1 cellular context compared by ENCODE assay signal in the genomic region with DNA sequence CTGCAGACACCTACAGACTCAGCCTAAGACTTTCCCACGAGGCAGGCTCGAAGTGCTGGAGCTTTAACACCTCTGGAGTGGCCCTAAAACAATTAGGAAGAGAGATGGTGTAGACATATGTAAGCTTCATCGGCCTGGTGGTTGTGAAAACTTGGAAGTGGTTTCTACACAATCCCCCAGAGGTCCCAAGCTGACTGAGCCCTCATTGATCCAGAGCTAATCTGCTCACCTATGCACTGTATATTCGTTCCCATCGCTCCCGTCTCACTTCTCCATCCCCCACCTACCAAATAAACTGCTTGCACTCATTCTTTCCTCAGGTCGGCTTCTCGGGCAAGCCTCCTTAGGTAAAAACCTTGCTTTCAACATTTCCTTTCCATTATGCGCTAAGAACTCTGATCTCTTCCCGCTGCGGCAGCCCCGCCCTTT.
TF ChIP-seq lines count a peak whose summit lies in the region.

No MANE protein-coding gene starts in this region.

TF ChIP-seq in HepG2, 621 proteins besides CTCF, POLR2A, EP300 and RAD21:
- TF ChIP-seq ZNF543 (CRISPR knock-in tag; IDR thresholded peaks at IDR 0.05) (no peak), HOXA7 (CRISPR knock-in tag; IDR thresholded peaks at IDR 0.05) (no peak), SRY (CRISPR knock-in tag; IDR thresholded peaks at IDR 0.05) (no peak), SUZ12 (IDR thresholded peaks at IDR 0.05; ENCODE audit: low read depth, low read length) (no peak), NR2F1 (CRISPR knock-in tag; IDR thresholded peaks at IDR 0.05) (no peak), ZNF766 (CRISPR knock-in tag; IDR thresholded peaks at IDR 0.05; ENCODE audit: borderline replicate concordance) (no peak), ZFP36L1 (CRISPR knock-in tag; IDR thresholded peaks at IDR 0.05) (no peak), U2AF1 (optimal IDR thresholded peaks at IDR 0.05; ENCODE audit: low read depth, low read length) (no peak)
- TF ChIP-seq, protein P1, sequence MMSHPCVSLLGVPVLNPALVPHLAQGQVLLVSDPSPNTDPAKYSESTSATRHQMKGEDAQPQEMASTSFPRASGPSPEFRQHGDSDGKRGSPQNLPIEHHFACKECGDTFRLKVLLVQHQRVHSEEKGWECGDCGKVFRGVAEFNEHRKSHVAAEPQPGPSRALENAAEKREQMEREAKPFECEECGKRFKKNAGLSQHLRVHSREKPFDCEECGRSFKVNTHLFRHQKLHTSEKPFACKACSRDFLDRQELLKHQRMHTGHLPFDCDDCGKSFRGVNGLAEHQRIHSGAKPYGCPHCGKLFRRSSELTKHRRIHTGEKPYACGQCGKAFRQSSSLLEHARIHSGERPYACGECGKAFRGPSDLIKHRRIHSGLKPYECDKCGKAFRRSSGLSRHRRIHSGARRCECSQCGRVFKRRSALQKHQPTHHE (CRISPR knock-in tag; IDR thresholded peaks at IDR 0.05; ENCODE audit: borderline replicate concordance): no peak
